19 cellular contexts compared by ENCODE assay signal in the genomic region with DNA sequence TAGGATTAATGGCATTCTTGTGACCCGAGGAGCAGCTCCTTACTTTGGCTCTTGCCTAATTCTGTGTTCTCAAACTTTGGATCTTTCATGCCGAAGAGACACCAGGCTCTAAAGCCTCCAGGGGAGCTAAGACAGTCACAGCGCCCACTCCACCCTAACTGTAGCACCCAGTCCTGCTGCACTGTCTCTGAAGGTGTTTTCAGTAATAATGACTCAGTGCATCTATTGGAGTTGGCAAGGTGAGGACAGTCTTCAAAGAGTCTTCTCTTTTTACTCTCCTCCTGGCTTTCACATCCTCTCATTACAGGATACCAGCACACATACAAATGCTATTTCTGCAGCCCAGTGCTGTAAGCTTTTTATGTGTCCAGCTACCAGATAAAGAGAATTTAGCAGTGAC.
DNase-seq lines count a peak whose midpoint lies in the region; ATAC-seq and TF ChIP-seq lines count a peak whose summit lies in the region.
"Had no signal": no experiment of that assay in that cellular context is flagged by ENCODE, and none has a peak within 500 bp of the region (broad histone marks: within the 10 kb centered on the region; RNA-seq: fewer than 3 reads in every experiment).

No MANE protein-coding gene starts in this region.

- intact Hi-C loops in ovary (cut with DNase I), result no loop called here

- ATAC-seq in HG02610 (IDR thresholded peaks at IDR 0.05; ENCODE audit: unreplicated experiment) (peak; percentile 35), GM18909 (IDR thresholded peaks at IDR 0.05; ENCODE audit: poor library complexity, unreplicated experiment) (no peak), GM19395 (IDR thresholded peaks at IDR 0.05; ENCODE audit: unreplicated experiment) (no peak)
- ATAC-seq: CD8-positive, alpha-beta T cell had no signal

- no peak for TF ChIP-seq EP300 in ovary (IDR thresholded peaks at IDR 0.05)
- no peak for TF ChIP-seq EP300 in suprapubic skin (IDR thresholded peaks at IDR 0.05)

- H3K4me1 Mint-ChIP-seq in chondrocyte (ENCODE audit: low read depth), result peaks cover 94% of the 10 kb centered on the region

- DNase-seq in chondrocyte (ENCODE audit: low spot score), result no peak
- DNase-seq in ovary, result no peak
- DNase-seq in suprapubic skin (ENCODE audit: low spot score in 2 of 2), result peak in 1 of 2 donors; percentile 40
- no peak for DNase-seq in stimulated activated CD4-positive, alpha-beta T cell treated with anti-CD3 and anti-CD28 coated beads, Interleukin-4, amount 100 ng/mL, for 24 hours
- DNase-seq: CD8-positive, alpha-beta T cell; DMS79; HFFc6; IMR-90; Kasumi-1; MM.1S; NCI-H1092 treated with DMSO at 0.1 percent for 48 hours; NCI-H2081 treated with DMSO at 0.1 percent for 48 hours; NCI-H510A treated with DMSO at 0.1 percent for 48 hours; NCI-H82; PC-9; SJCRH30 had no signal

- H3K27me3 ChIP-seq in ovary (no peaks in the 10 kb centered on the region), suprapubic skin (no peaks in the 10 kb centered on the region)
- H3K27me3 ChIP-seq: SJCRH30 had no signal

- no peaks in the 10 kb centered on the region for H3K27me3 Mint-ChIP-seq in chondrocyte (ENCODE audit: low read depth)

- H3K27ac ChIP-seq in ovary (peak overlapping the region; percentile 54 to 65), suprapubic skin (peak overlapping the region; percentile 37)
- H3K27ac ChIP-seq: PC-9, SJCRH30 had no signal

- TF ChIP-seq CTCF in chondrocyte (IDR thresholded peaks at IDR 0.05), result no peak
- TF ChIP-seq CTCF in ovary (IDR thresholded peaks at IDR 0.05), result peak in 1 of 3 donors; percentile 16
- TF ChIP-seq CTCF in suprapubic skin (IDR thresholded peaks at IDR 0.05), result no peak

- peaks cover 22% of the 10 kb centered on the region for H3K4me1 ChIP-seq in ovary (ENCODE audit: insufficient read depth)
- H3K4me1 ChIP-seq in suprapubic skin, result peaks cover 80% of the 10 kb centered on the region
- H3K4me1 ChIP-seq: SJCRH30 had no signal

- peak overlapping the region; percentile 76 for H3K27ac Mint-ChIP-seq in chondrocyte (ENCODE audit: unreplicated experiment)
- H3K27ac Mint-ChIP-seq: CD8-positive, alpha-beta T cell; HFFc6 had no signal

- WGBS in ovary, 3 donors, result 59 to 65% (median 60%) methylated on average over 3 of the region's 3 CpGs
- WGBS in suprapubic skin, result 54% methylated on average over 3 of the region's 3 CpGs

- no peaks in the 10 kb centered on the region for H3K9me3 Mint-ChIP-seq in chondrocyte (ENCODE audit: low read depth)
- H3K9me3 Mint-ChIP-seq: CD8-positive, alpha-beta T cell; HFFc6 had no signal

- H3K4me3 ChIP-seq in ovary, result no peak overlapping the region
- no peak overlapping the region for H3K4me3 ChIP-seq in suprapubic skin
- H3K4me3 ChIP-seq: PC-9, SJCRH30 had no signal

- no peaks in the 10 kb centered on the region for H3K36me3 Mint-ChIP-seq in chondrocyte (ENCODE audit: low read depth)

- H3K36me3 ChIP-seq in ovary, result no peaks in the 10 kb centered on the region
- H3K36me3 ChIP-seq in suprapubic skin, result no peaks in the 10 kb centered on the region
- H3K36me3 ChIP-seq: SJCRH30 had no signal

- no peaks in the 10 kb centered on the region for H3K9me3 ChIP-seq in ovary
- no peaks in the 10 kb centered on the region for H3K9me3 ChIP-seq in suprapubic skin
- H3K9me3 ChIP-seq: SJCRH30 had no signal

- H3K4me3 Mint-ChIP-seq in chondrocyte (ENCODE audit: unreplicated experiment), result no peak overlapping the region
- H3K4me3 Mint-ChIP-seq: CD8-positive, alpha-beta T cell; HFFc6 had no signal

- TF ChIP-seq POLR2A in ovary (IDR thresholded peaks at IDR 0.05), result no peak
- no peak for TF ChIP-seq POLR2A in suprapubic skin (IDR thresholded peaks at IDR 0.05)
